In the genomic region with DNA sequence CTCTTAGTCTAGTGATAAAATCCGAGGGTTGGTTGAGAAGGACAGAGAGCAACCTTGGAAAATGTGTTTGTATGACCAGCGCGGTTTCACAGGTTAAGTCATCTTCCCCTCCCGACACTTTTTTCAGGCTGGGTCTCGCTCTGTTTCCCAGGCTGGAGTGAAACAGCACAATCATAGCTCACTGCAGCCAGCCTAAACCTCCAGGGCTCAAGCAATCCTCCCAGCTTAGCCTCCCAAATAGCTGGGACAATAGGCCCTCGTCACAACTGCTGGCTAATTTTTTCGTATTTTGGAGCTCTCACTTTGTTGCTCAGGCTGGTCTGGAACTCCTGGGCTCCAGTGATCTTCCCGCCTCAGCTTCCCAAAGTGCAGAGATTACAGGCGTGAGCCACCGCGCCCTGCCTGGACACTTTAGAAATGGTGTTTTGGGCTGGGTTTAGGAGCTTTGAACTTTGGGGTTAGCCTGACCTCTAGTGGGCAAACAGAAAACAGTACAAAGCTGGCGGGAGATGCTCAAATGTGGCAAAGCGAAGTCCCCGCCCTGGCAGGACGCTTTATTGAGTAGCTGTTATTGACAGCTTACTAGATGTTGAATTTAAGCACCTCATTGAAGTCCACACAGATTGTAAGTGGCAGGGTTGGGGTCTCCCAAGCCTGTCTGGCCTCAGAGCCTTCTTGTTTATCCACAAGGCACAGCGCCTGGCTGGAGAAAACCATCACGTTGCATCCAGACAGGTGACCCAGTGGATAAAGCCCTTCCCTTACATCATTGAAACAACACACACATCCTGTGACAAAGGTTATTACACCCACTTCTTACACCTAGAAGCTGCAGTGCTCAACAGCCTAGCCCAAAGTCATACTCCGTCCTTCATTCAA, we compare ENCODE assay signal across 8 cellular contexts. TPM values are rescaled to one million over a fixed set of nuclear protein-coding genes. Genes with fewer than 3 reads are reported as not detected.
DNase-seq lines count a peak whose midpoint lies in the region; ATAC-seq and TF ChIP-seq lines count a peak whose summit lies in the region.

No MANE protein-coding gene starts in this region.

- H2BK12ac ChIP-seq in neuronal stem cell (ENCODE audit: low read length) = no peak overlapping the region

- WGBS in neuronal stem cell (ENCODE audit: extremely low coverage in 2 of 2, insufficient read length in 2 of 2, insufficient replicate concordance in 1 of 2), 2 donors = no CpG with 5 or more reads among the region's 18 CpGs

- no peak overlapping the region for H3K14ac ChIP-seq in neuronal stem cell (ENCODE audit: low read length)

- TF ChIP-seq CTCF in fibroblast of mammary gland (conservative IDR thresholded peaks at IDR 0.05; ENCODE audit: control insufficient read depth, insufficient read depth, low read depth, low read length) (peak; percentile 74), thoracic aorta (IDR thresholded peaks at IDR 0.05) (peak; percentile 75)

- H3K36me3 ChIP-seq in neuronal stem cell (replicated peaks in 1 of 2; ENCODE audit: control insufficient read depth in 2 of 2, insufficient read depth in 2 of 2, low read length in 2 of 2) (no peaks in the 10 kb centered on the region), thoracic aorta (no peaks in the 10 kb centered on the region)

- no peak overlapping the region for H3K4me3 ChIP-seq in fibroblast of mammary gland (ENCODE audit: control insufficient read depth, low read depth, low read length)
- no peak overlapping the region for H3K4me3 ChIP-seq in neuronal stem cell (ENCODE audit: low read length in 2 of 2)
- H3K4me3 ChIP-seq in thoracic aorta = no peak overlapping the region

- no peak overlapping the region for H2BK5ac ChIP-seq in neuronal stem cell (ENCODE audit: low read length)

- no peak overlapping the region for H3K9ac ChIP-seq in neuronal stem cell (ENCODE audit: low read depth, low read length, poor library complexity)

- no peak overlapping the region for H2AK5ac ChIP-seq in neuronal stem cell (ENCODE audit: low read depth, low read length)

- DNase-seq in GM04504 (ENCODE audit: low read depth) = peak; percentile 37
- DNase-seq in HPDE6-E6E7 (ENCODE audit: extremely low spot score) = peak; percentile 49
- peak; percentile 78 for DNase-seq in OCI-M1 (lab: John Stamatoyannopoulos, UW)
- DNase-seq in activated T-cell treated with anti-CD3 and anti-CD28 coated beads, Interleukin-2, amount 50 U/mL, for 24 hours = peak; percentile 56
- DNase-seq in fibroblast of mammary gland (ENCODE audit: low read depth) = peak; percentile 69
- peak; percentile 71 for DNase-seq in neuronal stem cell (ENCODE audit: low spot score)
- no peak for DNase-seq in thoracic aorta (ENCODE audit: low spot score)

- no peaks in the 10 kb centered on the region for H3K36me3 Mint-ChIP-seq in activated T-cell treated with anti-CD3 and anti-CD28 coated beads, Interleukin-2, amount 50 U/mL, for 24 hours (ENCODE audit: low read depth)

- H3K4ac ChIP-seq in neuronal stem cell (ENCODE audit: low read length) = no peak overlapping the region

- H4K8ac ChIP-seq in neuronal stem cell (ENCODE audit: low read depth, low read length) = no peak overlapping the region

- no peaks in the 10 kb centered on the region for H3K9me3 ChIP-seq in neuronal stem cell (replicated peaks in 1 of 2; ENCODE audit: control insufficient read depth in 2 of 2, insufficient read depth in 1 of 2, low read depth in 1 of 2, low read length in 2 of 2)
- H3K9me3 ChIP-seq in thoracic aorta = no peaks in the 10 kb centered on the region

- no peaks in the 10 kb centered on the region for H3K4me1 Mint-ChIP-seq in activated T-cell treated with anti-CD3 and anti-CD28 coated beads, Interleukin-2, amount 50 U/mL, for 24 hours (ENCODE audit: low read depth)

- H4K91ac ChIP-seq in neuronal stem cell (ENCODE audit: low read depth, low read length, poor library complexity) = no peak overlapping the region

- H3K4me2 ChIP-seq in neuronal stem cell (ENCODE audit: insufficient read depth, low read length, poor library complexity, severe bottlenecking) = no peak overlapping the region

- H3K27ac ChIP-seq in neuronal stem cell (replicated peaks; ENCODE audit: low read length) = no peak overlapping the region
- H3K27ac ChIP-seq in thoracic aorta = no peak overlapping the region

- H3K23ac ChIP-seq in neuronal stem cell (ENCODE audit: low read depth, low read length, poor library complexity) = no peak overlapping the region

- ATAC-seq in thoracic aorta (ENCODE audit: insufficient number of reproducible peaks, low FRiP score, low read depth) (no peak), GM18858 (IDR thresholded peaks at IDR 0.05; ENCODE audit: unreplicated experiment) (no peak)

- peaks cover 45% of the 10 kb centered on the region for H3K27me3 Mint-ChIP-seq in activated T-cell treated with anti-CD3 and anti-CD28 coated beads, Interleukin-2, amount 50 U/mL, for 24 hours

- H2AFZ ChIP-seq in neuronal stem cell (ENCODE audit: low read length) = peak overlapping the region; percentile 44

- no peak overlapping the region for H2BK15ac ChIP-seq in neuronal stem cell (ENCODE audit: low read length)

- no peak overlapping the region for H2BK120ac ChIP-seq in neuronal stem cell (ENCODE audit: low read depth, low read length)

- H3K18ac ChIP-seq in neuronal stem cell (ENCODE audit: low read length) = no peak overlapping the region

- no peaks in the 10 kb centered on the region for H3K79me1 ChIP-seq in neuronal stem cell (ENCODE audit: low read depth, low read length)

- H3K4me1 ChIP-seq in neuronal stem cell (ENCODE audit: control insufficient read depth in 2 of 2, insufficient read depth in 1 of 2, low read depth in 1 of 2, low read length in 2 of 2) (no peaks in the 10 kb centered on the region), thoracic aorta (ENCODE audit: control insufficient read depth in 1 of 2, low read depth in 2 of 2) (peaks cover 5 to 10% of the 10 kb centered on the region in 2 donors)

- H3K27ac Mint-ChIP-seq in activated T-cell treated with anti-CD3 and anti-CD28 coated beads, Interleukin-2, amount 50 U/mL, for 24 hours = no peak overlapping the region

- H3K27me3 ChIP-seq in neuronal stem cell (ENCODE audit: control insufficient read depth in 3 of 3, insufficient read depth in 3 of 3, low read depth in 1 of 3, low read length in 3 of 3) = peaks cover 0 to 2% (median 0%) of the 10 kb centered on the region in 3 experiments
- no peaks in the 10 kb centered on the region for H3K27me3 ChIP-seq in thoracic aorta (replicated peaks; ENCODE audit: insufficient read depth)

- no peaks in the 10 kb centered on the region for H3K9me3 Mint-ChIP-seq in activated T-cell treated with anti-CD3 and anti-CD28 coated beads, Interleukin-2, amount 50 U/mL, for 24 hours

- no peak overlapping the region for H3K4me3 Mint-ChIP-seq in activated T-cell treated with anti-CD3 and anti-CD28 coated beads, Interleukin-2, amount 50 U/mL, for 24 hours

RNA-seq across cellular contexts. Expression of a gene that starts 34.7 kb away (rescaled TPM):
- polyA plus RNA-seq in neuronal stem cell (2013, experiment 1 of 2) = 66.9 TPM
- 70.8 TPM for polyA plus RNA-seq in neuronal stem cell (2013, experiment 2 of 2)
- total RNA-seq in thoracic aorta = 100 to 1,000 TPM in 1 of 2 donors, 10 to 100 TPM in 1; 42.2 to 104 TPM
